In the genomic region with DNA sequence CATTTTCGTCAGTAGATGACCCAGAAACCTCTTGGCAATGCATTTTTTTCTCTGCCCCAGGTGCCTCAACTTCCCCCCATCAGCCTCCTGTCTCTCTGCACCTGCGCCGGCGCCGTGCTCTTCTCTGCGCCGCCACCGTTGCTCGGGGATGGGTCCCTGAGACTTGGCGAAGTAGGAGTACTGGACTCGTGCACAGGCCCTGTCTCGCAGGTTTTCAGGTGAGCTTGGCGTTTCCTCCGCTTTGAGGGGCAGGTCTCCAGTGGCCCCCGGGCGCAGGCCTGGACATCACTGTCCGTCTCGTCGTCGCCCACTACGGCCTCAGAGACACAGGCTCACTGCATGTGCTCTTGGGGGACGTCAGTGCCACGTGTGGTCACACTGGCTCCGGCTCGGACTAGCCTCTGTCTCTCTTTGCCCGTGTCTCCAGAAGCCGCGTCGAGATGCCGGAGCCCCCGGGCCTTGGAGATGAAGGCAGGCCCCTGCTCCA, we compare ENCODE assay signal across 8 cellular contexts.
DNase-seq lines count a peak whose midpoint lies in the region; ATAC-seq and TF ChIP-seq lines count a peak whose summit lies in the region.
"Not testable (repeated sequence)": the region's sequence is repeated elsewhere in the genome, so short reads cannot be mapped to it uniquely, and the experiment has no call there.

No MANE protein-coding gene starts in this region.

- CTCF ChIA-PET in CD4-positive, alpha-beta T cell (lab: Charles Lee) = not testable (repeated sequence)

- POLR2A ChIA-PET in CD4-positive, alpha-beta T cell (lab: Charles Lee); activated naive CD8-positive, alpha-beta T cell treated with anti-CD3 and anti-CD28 coated beads, Interleukin-2, amount 10 ng/mL, durations not matched to agents 7 days and 5 days (lab: Charles Lee): not testable (repeated sequence)

- H3K27ac ChIP-seq in CD4-positive, alpha-beta T cell (ENCODE audit: low read depth, low read length); trophoblast cell (ENCODE audit: low read depth, low read length): not testable (repeated sequence)
- H3K27ac ChIP-seq in left lung (peak overlapping the region; percentile 76 to 81), thoracic aorta (peak overlapping the region; percentile 43 to 70)

- not testable (repeated sequence) for H2BK5ac ChIP-seq in trophoblast cell (ENCODE audit: low read depth, low read length, poor library complexity)

- H3K27me3 Mint-ChIP-seq in CD4-positive, alpha-beta T cell; IgD-negative memory B cell; activated naive CD8-positive, alpha-beta T cell treated with anti-CD3 and anti-CD28 coated beads, Interleukin-2, amount 10 ng/mL, durations not matched to agents 7 days and 5 days; endothelial cell (ENCODE audit: unreplicated experiment): not testable (repeated sequence)

- TF ChIP-seq CTCF in CD4-positive, alpha-beta T cell (IDR thresholded peaks at IDR 0.05); WI38 (IDR thresholded peaks at IDR 0.05; ENCODE audit: low read depth, low read length); endothelial cell (IDR thresholded peaks at IDR 0.05; ENCODE audit: unreplicated experiment); left lung (IDR thresholded peaks at IDR 0.05); thoracic aorta (IDR thresholded peaks at IDR 0.05): not testable (repeated sequence)

- H3K79me1 ChIP-seq in trophoblast cell (ENCODE audit: low read length) = not testable (repeated sequence)

- H4K8ac ChIP-seq in trophoblast cell (ENCODE audit: low read depth, low read length) = peak overlapping the region; percentile 88

- H3K4me3 Mint-ChIP-seq in CD4-positive, alpha-beta T cell = peak overlapping the region; percentile 51
- H3K4me3 Mint-ChIP-seq in IgD-negative memory B cell (peak overlapping the region; percentile 69 to 99 (median 86)), endothelial cell (ENCODE audit: unreplicated experiment) (peak overlapping the region; percentile 97)
- peak overlapping the region; percentile 98 for H3K4me3 Mint-ChIP-seq in activated naive CD8-positive, alpha-beta T cell treated with anti-CD3 and anti-CD28 coated beads, Interleukin-2, amount 10 ng/mL, durations not matched to agents 7 days and 5 days

- H3K4me1 Mint-ChIP-seq in CD4-positive, alpha-beta T cell (ENCODE audit: low read depth); IgD-negative memory B cell; activated naive CD8-positive, alpha-beta T cell treated with anti-CD3 and anti-CD28 coated beads, Interleukin-2, amount 10 ng/mL, durations not matched to agents 7 days and 5 days; endothelial cell (ENCODE audit: unreplicated experiment): not testable (repeated sequence)

- not testable (repeated sequence) for H3K4ac ChIP-seq in trophoblast cell (ENCODE audit: low read depth, low read length)

- not testable (repeated sequence) for H2AK5ac ChIP-seq in trophoblast cell (ENCODE audit: low read length)

- not testable (repeated sequence) for H3K4me2 ChIP-seq in trophoblast cell (ENCODE audit: low read length)

- H3K9me3 Mint-ChIP-seq in CD4-positive, alpha-beta T cell; IgD-negative memory B cell; activated naive CD8-positive, alpha-beta T cell treated with anti-CD3 and anti-CD28 coated beads, Interleukin-2, amount 10 ng/mL, durations not matched to agents 7 days and 5 days; endothelial cell (ENCODE audit: unreplicated experiment): not testable (repeated sequence)

- not testable (repeated sequence) for H3K36me3 Mint-ChIP-seq in CD4-positive, alpha-beta T cell (ENCODE audit: low read depth); IgD-negative memory B cell; activated naive CD8-positive, alpha-beta T cell treated with anti-CD3 and anti-CD28 coated beads, Interleukin-2, amount 10 ng/mL, durations not matched to agents 7 days and 5 days; endothelial cell (ENCODE audit: low read depth, unreplicated experiment)

- WGBS in trophoblast cell (ENCODE audit: extremely low coverage, insufficient coverage, insufficient read length) = no CpG with 5 or more reads among the region's 31 CpGs

- H3K9me3 ChIP-seq in CD4-positive, alpha-beta T cell (ENCODE audit: control insufficient read depth, low read length); left lung; trophoblast cell (ENCODE audit: insufficient read depth, low read depth, low read length); thoracic aorta: not testable (repeated sequence)

- not testable (repeated sequence) for H2AFZ ChIP-seq in trophoblast cell (ENCODE audit: insufficient read depth, low read length, poor library complexity)

- not testable (repeated sequence) for H3K23ac ChIP-seq in trophoblast cell (ENCODE audit: low read length)

- H3K79me2 ChIP-seq in trophoblast cell (ENCODE audit: control insufficient read depth, insufficient read depth, low read length, poor library complexity) = not testable (repeated sequence)

- not testable (repeated sequence) for H3K18ac ChIP-seq in trophoblast cell (ENCODE audit: low read length)

- not testable (repeated sequence) for H4K12ac ChIP-seq in trophoblast cell (ENCODE audit: low read depth, low read length)

- not testable (repeated sequence) for H2BK120ac ChIP-seq in trophoblast cell (ENCODE audit: insufficient read depth, low read length, poor library complexity)

- ATAC-seq in CD4-positive, alpha-beta T cell (ENCODE audit: poor library complexity); activated naive CD8-positive, alpha-beta T cell treated with anti-CD3 and anti-CD28 coated beads, Interleukin-2, amount 10 ng/mL, durations not matched to agents 7 days and 5 days (ENCODE audit: low read depth); left lung; thoracic aorta (ENCODE audit: insufficient number of reproducible peaks, low FRiP score, low read depth): not testable (repeated sequence)

- not testable (repeated sequence) for DNase-seq in CD4-positive, alpha-beta T cell; endothelial cell (ENCODE audit: low spot score); left lung; trophoblast cell; thoracic aorta (ENCODE audit: low spot score)
- peak; percentile 38 for DNase-seq in activated naive CD8-positive, alpha-beta T cell treated with anti-CD3 and anti-CD28 coated beads, Interleukin-2, amount 10 ng/mL, durations not matched to agents 7 days and 5 days

- H3K36me3 ChIP-seq in left lung; trophoblast cell (ENCODE audit: control insufficient read depth in 1 of 2, insufficient read depth in 2 of 2, low read length in 2 of 2); thoracic aorta: not testable (repeated sequence)

- intact Hi-C loops in CD4-positive, alpha-beta T cell (cut with DNase I, micrococcal nuclease); left lung (cut with DNase I): not testable (repeated sequence)

- not testable (repeated sequence) for H3K4me1 ChIP-seq in left lung; trophoblast cell (ENCODE audit: control insufficient read depth in 1 of 2, insufficient read depth in 2 of 2, low read length in 2 of 2); thoracic aorta (ENCODE audit: control insufficient read depth in 1 of 2, low read depth in 2 of 2)

- peak overlapping the region; percentile 42 for H3K27ac Mint-ChIP-seq in CD4-positive, alpha-beta T cell
- peak overlapping the region in 2 of 3 donors; percentile 71 to 75 for H3K27ac Mint-ChIP-seq in IgD-negative memory B cell
- peak overlapping the region; percentile 98 for H3K27ac Mint-ChIP-seq in activated naive CD8-positive, alpha-beta T cell treated with anti-CD3 and anti-CD28 coated beads, Interleukin-2, amount 10 ng/mL, durations not matched to agents 7 days and 5 days
- H3K27ac Mint-ChIP-seq in endothelial cell (ENCODE audit: unreplicated experiment) = not testable (repeated sequence)

- H3K9ac ChIP-seq in trophoblast cell (ENCODE audit: low read length) = not testable (repeated sequence)

- H3K4me3 ChIP-seq in WI38 (ENCODE audit: low read depth, low read length) = peak overlapping the region; percentile 68
- H3K4me3 ChIP-seq in left lung = peak overlapping the region; percentile 51 to 60
- not testable (repeated sequence) for H3K4me3 ChIP-seq in trophoblast cell (ENCODE audit: low read depth, low read length)
- H3K4me3 ChIP-seq in thoracic aorta = peak overlapping the region; percentile 85

- H2BK12ac ChIP-seq in trophoblast cell (ENCODE audit: low read length) = not testable (repeated sequence)

- not testable (repeated sequence) for H3K14ac ChIP-seq in trophoblast cell (ENCODE audit: low read length)

- H3K27me3 ChIP-seq in CD4-positive, alpha-beta T cell (ENCODE audit: control insufficient read depth, insufficient read depth, low read length); left lung; trophoblast cell (ENCODE audit: insufficient read depth, low read length); thoracic aorta (replicated peaks; ENCODE audit: insufficient read depth): not testable (repeated sequence)

- peak overlapping the region; percentile 37 for H4K91ac ChIP-seq in trophoblast cell (ENCODE audit: low read depth, low read length)
